ENCODE assay signal across 19 cellular contexts in genomic region chr9:92707530-92707929, GRCh38. TPM values are rescaled to one million over a fixed set of nuclear protein-coding genes. Genes with fewer than 3 reads are reported as not detected.
DNase-seq lines count a peak whose midpoint lies in the region; ATAC-seq and TF ChIP-seq lines count a peak whose summit lies in the region.
"Had no signal": no experiment of that assay in that cellular context is flagged by ENCODE, and none has a peak within 500 bp of the region (broad histone marks: within the 10 kb centered on the region; RNA-seq: fewer than 3 reads in every experiment).

No MANE protein-coding gene starts in this region.

- no peaks in the 10 kb centered on the region for H3K79me2 ChIP-seq in PC-9 (ENCODE audit: low read depth)

- peaks cover 6% of the 10 kb centered on the region; the same call in 1 of the 2 replicates for H3F3A ChIP-seq in PC-9 (ENCODE audit: insufficient read depth, low read depth)

- 0 out of 2 replicates have a peak, but pooled peaks cover 5% of the 10 kb centered on the region for H3K4me1 ChIP-seq in PC-9 (replicated peaks; ENCODE audit: insufficient read depth)
- peaks cover 44% of the 10 kb centered on the region for H3K4me1 ChIP-seq in foreskin keratinocyte

- H2AFZ ChIP-seq in PC-9, result no peak overlapping the region
- H2AFZ ChIP-seq: GM23338 had no signal

- DNase-seq in AG08396 (ENCODE audit: low spot score), result peak; percentile 3
- DNase-seq in PC-9, result no peak
- DNase-seq in dermis blood vessel endothelial cell, result peak; percentile 53
- DNase-seq in foreskin keratinocyte, result peak; percentile 20 to 51
- DNase-seq in stimulated activated CD4-positive, alpha-beta T cell treated with anti-CD3 and anti-CD28 coated beads, Interleukin-2, amount 100 ng/mL, for 24 hours, result no peak
- DNase-seq in putamen (ENCODE audit: low spot score), result no peak
- DNase-seq in activated CD4-positive, alpha-beta T cell treated with anti-CD3 and anti-CD28 coated beads, Interleukin-2, amount 50 U/mL, for 1 hour, result no peak
- DNase-seq: CD4-positive, alpha-beta T cell; DMS79 treated with DMSO at 0.1 percent for 48 hours; GDM1; NCI-H1092; NCI-H1694; NCI-H446; NCI-H748 treated with DMSO at 0.1 percent for 48 hours; Peyer's patch; SHP77 had no signal

- H3K27ac ChIP-seq in PC-9 (peak overlapping the region; percentile 53; the same call in 1 of the 2 replicates), foreskin keratinocyte (peak overlapping the region; percentile 95)
- H3K27ac ChIP-seq: Peyer's patch had no signal

- H3K9me2 ChIP-seq in PC-9 (ENCODE audit: insufficient read depth), result no peaks in the 10 kb centered on the region

- intact Hi-C loops in PC-9 (cut with micrococcal nuclease; ENCODE audit: unreplicated experiment), result no loop called here

- peaks cover 3% of the 10 kb centered on the region; the same call in 1 of the 2 replicates for H3K36me3 ChIP-seq in PC-9 (ENCODE audit: low read depth)

- H4K20me1 ChIP-seq in PC-9 (ENCODE audit: insufficient read depth), result no peaks in the 10 kb centered on the region

- BruUV-seq in PC-9 (replicated peaks; lab: Mats Ljungman, UMichigan), result no TSS peak

- H3K27me3 ChIP-seq in PC-9 (ENCODE audit: insufficient read depth, low read depth), result no peaks in the 10 kb centered on the region
- no peaks in the 10 kb centered on the region for H3K27me3 ChIP-seq in foreskin keratinocyte
- H3K27me3 ChIP-seq: Peyer's patch had no signal

- H3K9me3 ChIP-seq in PC-9 (ENCODE audit: insufficient read depth, low read depth), result no peaks in the 10 kb centered on the region
- H3K9me3 ChIP-seq: Peyer's patch had no signal

- H3K4me3 ChIP-seq in PC-9, result no peak overlapping the region
- H3K4me3 ChIP-seq: GM23338, K562, Peyer's patch had no signal

- POLR2A ChIA-PET in PC-9 (lab: Charles Lee; ENCODE audit: unreplicated experiment), result interaction anchor here (0.7 kb wide), 1 partner anchor 93 kb away, joined by 11 read pairs; no protein-coding TSS in a partner anchor

- H3K4me2 ChIP-seq in PC-9, result no peak overlapping the region
- H3K4me2 ChIP-seq: GM23338 had no signal

- TF ChIP-seq CTCF in PC-9 (conservative IDR thresholded peaks at IDR 0.05) (no peak), foreskin keratinocyte (conservative IDR thresholded peaks at IDR 0.05) (no peak)

- ATAC-seq in foreskin keratinocyte (no peak), HG02798 (IDR thresholded peaks at IDR 0.05; ENCODE audit: poor library complexity, unreplicated experiment) (no peak)

- CTCF ChIA-PET in PC-9 (lab: Charles Lee), result interaction anchor here (0.7 kb wide), 1 partner anchor 416 kb away, joined by 3 read pairs; no protein-coding TSS in a partner anchor

RNA-seq across cellular contexts. Expression of gene IPPK, which starts 37.6 kb away (rescaled TPM):
- 12.3 TPM in 2 replicates for total RNA-seq in PC-9 (2021)
- 16.9 and 20.3 TPM in 2 replicates for total RNA-seq in dermis blood vessel endothelial cell
- 16.7 and 17.1 TPM in 2 replicates for total RNA-seq in foreskin keratinocyte
- 10.4 and 12.9 TPM in 2 replicates for polyA plus RNA-seq in foreskin keratinocyte

RNA-seq across cellular contexts. Expression of gene BICD2, which starts 57.1 kb away (rescaled TPM):
- total RNA-seq in PC-9 (2021), result 40.0 and 40.6 TPM in 2 replicates
- 54.5 and 74.2 TPM in 2 replicates for total RNA-seq in dermis blood vessel endothelial cell
- total RNA-seq in foreskin keratinocyte, result 60.0 and 66.3 TPM in 2 replicates
- polyA plus RNA-seq in foreskin keratinocyte, result 19.3 and 24.2 TPM in 2 replicates

Comparison
In these comparisons a context has a peak if more than half of its experiments do, and no peak if none do; other contexts are left out.
1. DNase-seq: peak in AG08396 (single experiment), dermis blood vessel endothelial cell (single experiment) and foreskin keratinocyte (2 of 2); none in PC-9 (0 of 2), stimulated activated CD4-positive, alpha-beta T cell treated with anti-CD3 and anti-CD28 coated beads, Interleukin-2, amount 100 ng/mL, for 24 hours (0 of 2), putamen (single experiment) and activated CD4-positive, alpha-beta T cell treated with anti-CD3 and anti-CD28 coated beads, Interleukin-2, amount 50 U/mL, for 1 hour (single experiment).